Comparison of ENCODE assay signal across 1 cellular context in the genomic region with DNA sequence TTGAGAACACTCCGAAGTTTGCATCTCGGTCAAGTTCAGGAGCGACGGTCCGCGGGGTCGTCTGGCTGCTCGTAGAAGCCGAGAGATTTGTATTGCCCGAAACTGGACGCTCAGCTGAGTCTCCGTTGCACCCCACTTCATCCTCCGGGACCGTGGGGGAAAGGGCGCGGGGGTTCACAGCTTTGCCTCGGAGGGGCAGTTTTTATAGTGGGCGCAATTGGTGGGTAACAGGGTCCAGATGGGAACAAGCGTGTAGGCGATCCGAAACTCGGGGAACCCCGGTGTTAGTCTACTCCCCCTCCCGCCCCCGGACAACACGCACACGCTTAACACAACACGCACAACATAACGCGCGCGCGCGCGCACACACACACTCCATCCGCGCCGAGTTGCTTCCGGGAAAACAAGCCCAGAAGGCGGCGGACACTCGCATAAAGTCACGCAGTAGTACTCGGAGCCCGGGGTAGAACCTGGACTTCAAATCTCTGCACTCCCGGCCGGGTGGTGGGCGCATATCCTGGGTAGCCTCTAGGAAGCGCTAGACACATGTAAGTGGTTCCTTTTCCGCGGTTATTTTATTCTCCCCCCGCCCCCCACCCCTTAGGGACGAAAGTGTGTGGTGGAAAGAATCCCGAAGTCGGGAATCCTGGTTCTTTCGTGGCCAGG.
TF ChIP-seq lines count a peak whose summit lies in the region.

No MANE protein-coding gene starts in this region.

TF ChIP-seq in K562, 482 proteins besides CTCF, POLR2A, EP300 and RAD21 (continued from another document and continues in another):
- TF ChIP-seq, protein P1, sequence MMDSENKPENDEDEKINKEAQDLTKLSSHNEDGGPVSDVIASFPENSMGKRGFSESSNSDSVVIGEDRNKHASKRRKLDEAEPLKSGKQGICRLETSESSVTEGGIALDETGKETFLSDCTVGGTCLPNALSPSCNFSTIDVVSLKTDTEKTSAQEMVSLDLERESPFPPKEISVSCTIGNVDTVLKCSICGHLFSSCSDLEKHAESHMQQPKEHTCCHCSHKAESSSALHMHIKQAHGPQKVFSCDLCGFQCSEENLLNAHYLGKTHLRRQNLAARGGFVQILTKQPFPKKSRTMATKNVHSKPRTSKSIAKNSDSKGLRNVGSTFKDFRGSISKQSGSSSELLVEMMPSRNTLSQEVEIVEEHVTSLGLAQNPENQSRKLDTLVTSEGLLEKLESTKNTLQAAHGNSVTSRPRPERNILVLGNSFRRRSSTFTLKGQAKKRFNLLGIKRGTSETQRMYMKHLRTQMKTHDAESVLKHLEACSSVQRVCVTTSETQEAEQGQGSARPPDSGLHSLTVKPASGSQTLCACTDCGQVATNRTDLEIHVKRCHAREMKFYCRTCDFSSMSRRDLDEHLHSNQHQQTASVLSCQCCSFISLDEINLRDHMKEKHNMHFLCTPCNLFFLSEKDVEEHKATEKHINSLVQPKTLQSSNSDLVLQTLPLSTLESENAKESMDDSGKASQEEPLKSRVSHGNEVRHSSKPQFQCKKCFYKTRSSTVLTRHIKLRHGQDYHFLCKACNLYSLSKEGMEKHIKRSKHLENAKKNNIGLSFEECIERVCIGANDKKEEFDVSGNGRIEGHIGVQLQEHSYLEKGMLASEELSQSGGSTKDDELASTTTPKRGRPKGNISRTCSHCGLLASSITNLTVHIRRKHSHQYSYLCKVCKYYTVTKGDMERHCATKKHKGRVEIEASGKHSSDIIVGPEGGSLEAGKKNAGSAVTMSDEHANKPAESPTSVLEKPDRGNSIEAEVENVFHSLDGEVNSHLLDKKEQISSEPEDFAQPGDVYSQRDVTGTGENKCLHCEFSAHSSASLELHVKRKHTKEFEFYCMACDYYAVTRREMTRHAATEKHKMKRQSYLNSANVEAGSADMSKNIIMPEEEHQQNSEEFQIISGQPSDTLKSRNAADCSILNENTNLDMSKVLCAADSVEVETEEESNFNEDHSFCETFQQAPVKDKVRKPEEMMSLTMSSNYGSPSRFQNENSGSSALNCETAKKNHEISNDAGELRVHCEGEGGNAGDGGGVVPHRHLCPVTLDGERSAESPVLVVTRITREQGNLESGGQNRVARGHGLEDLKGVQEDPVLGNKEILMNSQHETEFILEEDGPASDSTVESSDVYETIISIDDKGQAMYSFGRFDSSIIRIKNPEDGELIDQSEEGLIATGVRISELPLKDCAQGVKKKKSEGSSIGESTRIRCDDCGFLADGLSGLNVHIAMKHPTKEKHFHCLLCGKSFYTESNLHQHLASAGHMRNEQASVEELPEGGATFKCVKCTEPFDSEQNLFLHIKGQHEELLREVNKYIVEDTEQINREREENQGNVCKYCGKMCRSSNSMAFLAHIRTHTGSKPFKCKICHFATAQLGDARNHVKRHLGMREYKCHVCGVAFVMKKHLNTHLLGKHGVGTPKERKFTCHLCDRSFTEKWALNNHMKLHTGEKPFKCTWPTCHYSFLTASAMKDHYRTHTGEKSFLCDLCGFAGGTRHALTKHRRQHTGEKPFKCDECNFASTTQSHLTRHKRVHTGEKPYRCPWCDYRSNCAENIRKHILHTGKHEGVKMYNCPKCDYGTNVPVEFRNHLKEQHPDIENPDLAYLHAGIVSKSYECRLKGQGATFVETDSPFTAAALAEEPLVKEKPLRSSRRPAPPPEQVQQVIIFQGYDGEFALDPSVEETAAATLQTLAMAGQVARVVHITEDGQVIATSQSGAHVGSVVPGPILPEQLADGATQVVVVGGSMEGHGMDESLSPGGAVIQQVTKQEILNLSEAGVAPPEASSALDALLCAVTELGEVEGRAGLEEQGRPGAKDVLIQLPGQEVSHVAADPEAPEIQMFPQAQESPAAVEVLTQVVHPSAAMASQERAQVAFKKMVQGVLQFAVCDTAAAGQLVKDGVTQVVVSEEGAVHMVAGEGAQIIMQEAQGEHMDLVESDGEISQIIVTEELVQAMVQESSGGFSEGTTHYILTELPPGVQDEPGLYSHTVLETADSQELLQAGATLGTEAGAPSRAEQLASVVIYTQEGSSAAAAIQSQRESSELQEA (IDR thresholded peaks at IDR 0.05; ENCODE audit: low read depth): 0 out of 2 replicates have a peak, but pooled peaks have one; percentile 8
- peak; percentile 42 to 66; a peak in 2 of 4 replicates for TF ChIP-seq RCOR1 (IDR thresholded peaks at IDR 0.05; ENCODE audit: borderline replicate concordance in 1 of 2, low read depth in 2 of 2, low read length in 2 of 2)
- TF ChIP-seq XRCC4 (IDR thresholded peaks at IDR 0.05; ENCODE audit: extremely low read depth, insufficient read depth, insufficient read length): no peak
- TF ChIP-seq CHD4 (IDR thresholded peaks at IDR 0.05; ENCODE audit: insufficient read depth, insufficient replicate concordance, low read depth, low read length, poor library complexity, severe bottlenecking): peak; percentile 58
- no peak for TF ChIP-seq JUN (IDR thresholded peaks at IDR 0.05; ENCODE audit: borderline replicate concordance, low read depth, low read length)
- no peak for TF ChIP-seq JUN (CRISPR knock-in tag; IDR thresholded peaks at IDR 0.05; ENCODE audit: borderline replicate concordance)
- TF ChIP-seq, protein P2, sequence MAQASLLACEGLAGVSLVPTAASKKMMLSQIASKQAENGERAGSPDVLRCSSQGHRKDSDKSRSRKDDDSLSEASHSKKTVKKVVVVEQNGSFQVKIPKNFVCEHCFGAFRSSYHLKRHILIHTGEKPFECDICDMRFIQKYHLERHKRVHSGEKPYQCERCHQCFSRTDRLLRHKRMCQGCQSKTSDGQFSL (CRISPR knock-in tag; IDR thresholded peaks at IDR 0.05): no peak
- TF ChIP-seq, protein P2 (tag; IDR thresholded peaks at IDR 0.05): peak in 1 of 2 experiments; percentile 3; a peak in 1 of 4 replicates
- TF ChIP-seq STAT5B (CRISPR knock-in tag; IDR thresholded peaks at IDR 0.05): no peak
- peak; percentile 75 for TF ChIP-seq EGR1 (conservative IDR thresholded peaks at IDR 0.05)
- TF ChIP-seq, protein P3, sequence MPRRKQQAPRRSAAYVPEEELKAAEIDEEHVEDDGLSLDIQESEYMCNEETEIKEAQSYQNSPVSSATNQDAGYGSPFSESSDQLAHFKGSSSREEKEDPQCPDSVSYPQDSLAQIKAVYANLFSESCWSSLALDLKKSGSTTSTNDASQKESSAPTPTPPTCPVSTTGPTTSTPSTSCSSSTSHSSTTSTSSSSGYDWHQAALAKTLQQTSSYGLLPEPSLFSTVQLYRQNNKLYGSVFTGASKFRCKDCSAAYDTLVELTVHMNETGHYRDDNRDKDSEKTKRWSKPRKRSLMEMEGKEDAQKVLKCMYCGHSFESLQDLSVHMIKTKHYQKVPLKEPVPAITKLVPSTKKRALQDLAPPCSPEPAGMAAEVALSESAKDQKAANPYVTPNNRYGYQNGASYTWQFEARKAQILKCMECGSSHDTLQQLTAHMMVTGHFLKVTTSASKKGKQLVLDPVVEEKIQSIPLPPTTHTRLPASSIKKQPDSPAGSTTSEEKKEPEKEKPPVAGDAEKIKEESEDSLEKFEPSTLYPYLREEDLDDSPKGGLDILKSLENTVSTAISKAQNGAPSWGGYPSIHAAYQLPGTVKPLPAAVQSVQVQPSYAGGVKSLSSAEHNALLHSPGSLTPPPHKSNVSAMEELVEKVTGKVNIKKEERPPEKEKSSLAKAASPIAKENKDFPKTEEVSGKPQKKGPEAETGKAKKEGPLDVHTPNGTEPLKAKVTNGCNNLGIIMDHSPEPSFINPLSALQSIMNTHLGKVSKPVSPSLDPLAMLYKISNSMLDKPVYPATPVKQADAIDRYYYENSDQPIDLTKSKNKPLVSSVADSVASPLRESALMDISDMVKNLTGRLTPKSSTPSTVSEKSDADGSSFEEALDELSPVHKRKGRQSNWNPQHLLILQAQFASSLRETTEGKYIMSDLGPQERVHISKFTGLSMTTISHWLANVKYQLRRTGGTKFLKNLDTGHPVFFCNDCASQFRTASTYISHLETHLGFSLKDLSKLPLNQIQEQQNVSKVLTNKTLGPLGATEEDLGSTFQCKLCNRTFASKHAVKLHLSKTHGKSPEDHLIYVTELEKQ (CRISPR knock-in tag; IDR thresholded peaks at IDR 0.05): no peak
- TF ChIP-seq CHD2 (IDR thresholded peaks at IDR 0.05; ENCODE audit: low read depth, low read length): no peak
- no peak for TF ChIP-seq PML (IDR thresholded peaks at IDR 0.05; ENCODE audit: low read length)
- TF ChIP-seq, protein P4, sequence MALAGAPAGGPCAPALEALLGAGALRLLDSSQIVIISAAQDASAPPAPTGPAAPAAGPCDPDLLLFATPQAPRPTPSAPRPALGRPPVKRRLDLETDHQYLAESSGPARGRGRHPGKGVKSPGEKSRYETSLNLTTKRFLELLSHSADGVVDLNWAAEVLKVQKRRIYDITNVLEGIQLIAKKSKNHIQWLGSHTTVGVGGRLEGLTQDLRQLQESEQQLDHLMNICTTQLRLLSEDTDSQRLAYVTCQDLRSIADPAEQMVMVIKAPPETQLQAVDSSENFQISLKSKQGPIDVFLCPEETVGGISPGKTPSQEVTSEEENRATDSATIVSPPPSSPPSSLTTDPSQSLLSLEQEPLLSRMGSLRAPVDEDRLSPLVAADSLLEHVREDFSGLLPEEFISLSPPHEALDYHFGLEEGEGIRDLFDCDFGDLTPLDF (CRISPR knock-in tag; IDR thresholded peaks at IDR 0.05): peak; percentile 49; the same call in 1 of the 2 replicates
- TF ChIP-seq RB1 (IDR thresholded peaks at IDR 0.05; ENCODE audit: low read depth): peak; percentile 50; the same call in 1 of the 2 replicates
- TF ChIP-seq, protein P5, sequence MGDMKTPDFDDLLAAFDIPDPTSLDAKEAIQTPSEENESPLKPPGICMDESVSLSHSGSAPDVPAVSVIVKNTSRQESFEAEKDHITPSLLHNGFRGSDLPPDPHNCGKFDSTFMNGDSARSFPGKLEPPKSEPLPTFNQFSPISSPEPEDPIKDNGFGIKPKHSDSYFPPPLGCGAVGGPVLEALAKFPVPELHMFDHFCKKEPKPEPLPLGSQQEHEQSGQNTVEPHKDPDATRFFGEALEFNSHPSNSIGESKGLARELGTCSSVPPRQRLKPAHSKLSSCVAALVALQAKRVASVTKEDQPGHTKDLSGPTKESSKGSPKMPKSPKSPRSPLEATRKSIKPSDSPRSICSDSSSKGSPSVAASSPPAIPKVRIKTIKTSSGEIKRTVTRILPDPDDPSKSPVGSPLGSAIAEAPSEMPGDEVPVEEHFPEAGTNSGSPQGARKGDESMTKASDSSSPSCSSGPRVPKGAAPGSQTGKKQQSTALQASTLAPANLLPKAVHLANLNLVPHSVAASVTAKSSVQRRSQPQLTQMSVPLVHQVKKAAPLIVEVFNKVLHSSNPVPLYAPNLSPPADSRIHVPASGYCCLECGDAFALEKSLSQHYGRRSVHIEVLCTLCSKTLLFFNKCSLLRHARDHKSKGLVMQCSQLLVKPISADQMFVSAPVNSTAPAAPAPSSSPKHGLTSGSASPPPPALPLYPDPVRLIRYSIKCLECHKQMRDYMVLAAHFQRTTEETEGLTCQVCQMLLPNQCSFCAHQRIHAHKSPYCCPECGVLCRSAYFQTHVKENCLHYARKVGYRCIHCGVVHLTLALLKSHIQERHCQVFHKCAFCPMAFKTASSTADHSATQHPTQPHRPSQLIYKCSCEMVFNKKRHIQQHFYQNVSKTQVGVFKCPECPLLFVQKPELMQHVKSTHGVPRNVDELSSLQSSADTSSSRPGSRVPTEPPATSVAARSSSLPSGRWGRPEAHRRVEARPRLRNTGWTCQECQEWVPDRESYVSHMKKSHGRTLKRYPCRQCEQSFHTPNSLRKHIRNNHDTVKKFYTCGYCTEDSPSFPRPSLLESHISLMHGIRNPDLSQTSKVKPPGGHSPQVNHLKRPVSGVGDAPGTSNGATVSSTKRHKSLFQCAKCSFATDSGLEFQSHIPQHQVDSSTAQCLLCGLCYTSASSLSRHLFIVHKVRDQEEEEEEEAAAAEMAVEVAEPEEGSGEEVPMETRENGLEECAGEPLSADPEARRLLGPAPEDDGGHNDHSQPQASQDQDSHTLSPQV (IDR thresholded peaks at IDR 0.05): 0 out of 2 replicates have a peak, but pooled peaks have one; percentile 30
- TF ChIP-seq, protein P6, sequence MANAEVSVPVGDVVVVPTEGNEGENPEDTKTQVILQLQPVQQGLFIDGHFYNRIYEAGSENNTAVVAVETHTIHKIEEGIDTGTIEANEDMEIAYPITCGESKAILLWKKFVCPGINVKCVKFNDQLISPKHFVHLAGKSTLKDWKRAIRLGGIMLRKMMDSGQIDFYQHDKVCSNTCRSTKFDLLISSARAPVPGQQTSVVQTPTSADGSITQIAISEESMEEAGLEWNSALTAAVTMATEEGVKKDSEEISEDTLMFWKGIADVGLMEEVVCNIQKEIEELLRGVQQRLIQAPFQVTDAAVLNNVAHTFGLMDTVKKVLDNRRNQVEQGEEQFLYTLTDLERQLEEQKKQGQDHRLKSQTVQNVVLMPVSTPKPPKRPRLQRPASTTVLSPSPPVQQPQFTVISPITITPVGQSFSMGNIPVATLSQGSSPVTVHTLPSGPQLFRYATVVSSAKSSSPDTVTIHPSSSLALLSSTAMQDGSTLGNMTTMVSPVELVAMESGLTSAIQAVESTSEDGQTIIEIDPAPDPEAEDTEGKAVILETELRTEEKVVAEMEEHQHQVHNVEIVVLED (CRISPR knock-in tag; IDR thresholded peaks at IDR 0.05): no peak
- peak; percentile 71 to 76 for TF ChIP-seq NRF1 (conservative IDR thresholded peaks at IDR 0.05 in 1 of 2, IDR thresholded peaks at IDR 0.05 in 1 of 2)
- peak; percentile 16; the same call in 1 of the 2 replicates for TF ChIP-seq ZFX (CRISPR knock-in tag; IDR thresholded peaks at IDR 0.05)
- peak; percentile 46; the same call in 1 of the 2 replicates for TF ChIP-seq ZC3H4 (CRISPR knock-in tag; IDR thresholded peaks at IDR 0.05; ENCODE audit: borderline replicate concordance)
- TF ChIP-seq, protein P7, sequence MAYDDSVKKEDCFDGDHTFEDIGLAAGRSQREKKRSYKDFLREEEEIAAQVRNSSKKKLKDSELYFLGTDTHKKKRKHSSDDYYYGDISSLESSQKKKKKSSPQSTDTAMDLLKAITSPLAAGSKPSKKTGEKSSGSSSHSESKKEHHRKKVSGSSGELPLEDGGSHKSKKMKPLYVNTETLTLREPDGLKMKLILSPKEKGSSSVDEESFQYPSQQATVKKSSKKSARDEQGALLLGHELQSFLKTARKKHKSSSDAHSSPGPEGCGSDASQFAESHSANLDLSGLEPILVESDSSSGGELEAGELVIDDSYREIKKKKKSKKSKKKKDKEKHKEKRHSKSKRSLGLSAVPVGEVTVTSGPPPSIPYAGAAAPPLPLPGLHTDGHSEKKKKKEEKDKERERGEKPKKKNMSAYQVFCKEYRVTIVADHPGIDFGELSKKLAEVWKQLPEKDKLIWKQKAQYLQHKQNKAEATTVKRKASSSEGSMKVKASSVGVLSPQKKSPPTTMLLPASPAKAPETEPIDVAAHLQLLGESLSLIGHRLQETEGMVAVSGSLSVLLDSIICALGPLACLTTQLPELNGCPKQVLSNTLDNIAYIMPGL (CRISPR knock-in tag; IDR thresholded peaks at IDR 0.05): 0 out of 2 replicates have a peak, but pooled peaks have one; percentile 45
- TF ChIP-seq FOXJ2 (tag; IDR thresholded peaks at IDR 0.05): peak; percentile 55; the same call in 1 of the 2 replicates
- no peak for TF ChIP-seq TSC22D4 (tag; IDR thresholded peaks at IDR 0.05)
- no peak for TF ChIP-seq ZBTB8A (IDR thresholded peaks at IDR 0.05; ENCODE audit: partially characterized antibody)
- TF ChIP-seq BRD9 (IDR thresholded peaks at IDR 0.05; ENCODE audit: low read depth, partially characterized antibody): peak; percentile 4
- no peak for TF ChIP-seq ZNF436 (CRISPR knock-in tag; IDR thresholded peaks at IDR 0.05)
- TF ChIP-seq, protein P8, sequence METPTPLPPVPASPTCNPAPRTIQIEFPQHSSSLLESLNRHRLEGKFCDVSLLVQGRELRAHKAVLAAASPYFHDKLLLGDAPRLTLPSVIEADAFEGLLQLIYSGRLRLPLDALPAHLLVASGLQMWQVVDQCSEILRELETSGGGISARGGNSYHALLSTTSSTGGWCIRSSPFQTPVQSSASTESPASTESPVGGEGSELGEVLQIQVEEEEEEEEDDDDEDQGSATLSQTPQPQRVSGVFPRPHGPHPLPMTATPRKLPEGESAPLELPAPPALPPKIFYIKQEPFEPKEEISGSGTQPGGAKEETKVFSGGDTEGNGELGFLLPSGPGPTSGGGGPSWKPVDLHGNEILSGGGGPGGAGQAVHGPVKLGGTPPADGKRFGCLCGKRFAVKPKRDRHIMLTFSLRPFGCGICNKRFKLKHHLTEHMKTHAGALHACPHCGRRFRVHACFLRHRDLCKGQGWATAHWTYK (CRISPR knock-in tag; IDR thresholded peaks at IDR 0.05): no peak
